Comparison of ENCODE assay signal across 10 cellular contexts in genomic region chr2:46097714-46098480, GRCh38.
A peak's percentile ranks its signal among the peaks of the same experiment; 100 is the strongest.
DNase-seq lines count a peak whose midpoint lies in the region; ATAC-seq, FAIRE-seq and TF ChIP-seq lines count a peak whose summit lies in the region.
"Had no signal": no experiment of that assay in that cellular context is flagged by ENCODE, and none has a peak within 500 bp of the region (broad histone marks: within the 10 kb centered on the region; RNA-seq: fewer than 3 reads in every experiment).

No MANE protein-coding gene starts in this region.

- no peaks in the 10 kb centered on the region; the same call in 1 of the 2 replicates for H4K20me1 ChIP-seq in K562 (replicated peaks; ENCODE audit: control insufficient read depth, insufficient read depth, low read length)

- CTCF ChIA-PET in K562 (lab: Yijun Ruan, JAX; ENCODE audit: low intra/inter-chr PET ratio), result no interaction called here

- H3K4me1 ChIP-seq in K562 (replicated peaks in 1 of 2; ENCODE audit: control insufficient read depth in 2 of 2, insufficient read depth in 2 of 2, low read length in 2 of 2) (peaks cover 0 to 8% of the 10 kb centered on the region in 2 experiments; a peak in 1 of 5 replicates), thoracic aorta (ENCODE audit: control insufficient read depth in 1 of 2, low read depth in 2 of 2) (peaks cover 13 to 34% of the 10 kb centered on the region in 2 donors)

- no peak overlapping the region for H3K4me2 ChIP-seq in K562 (ENCODE audit: insufficient read depth, low read length)

- DNase-seq in KBM-7, result peak; percentile 75
- peak in 1 of 4 experiments; percentile 13 for DNase-seq in K562 (ENCODE audit: extremely low read depth in 1 of 4, low spot score in 3 of 4)
- peak; percentile 100 for DNase-seq in iris pigment epithelial cell (ENCODE audit: low read depth)
- peak; percentile 31 for DNase-seq in thoracic aorta (ENCODE audit: low spot score)
- no peak for DNase-seq in endothelial cell (ENCODE audit: low spot score)
- DNase-seq in AML-193 (lab: John Stamatoyannopoulos, UW), result no peak
- no peak for DNase-seq in occipital lobe (lab: John Stamatoyannopoulos, UW)

- no peak for TF ChIP-seq EP300 in K562 (IDR thresholded peaks at IDR 0.05; ENCODE audit: low read length)

- H2AFZ ChIP-seq in K562 (ENCODE audit: low read depth, low read length), result no peak overlapping the region

- WGBS in K562 (ENCODE audit: insufficient coverage, low coverage, missing lambda C conversion rate), result 3% methylated on average over 4 of the region's 4 CpGs

- BruUV-seq in K562 (replicated peaks; lab: Mats Ljungman, UMichigan), result no TSS peak

- H3K27me3 Mint-ChIP-seq in endothelial cell (ENCODE audit: unreplicated experiment), result no peaks in the 10 kb centered on the region

- peaks cover 7% of the 10 kb centered on the region for H3K4me1 Mint-ChIP-seq in endothelial cell (ENCODE audit: unreplicated experiment)

- no peak for FAIRE-seq in K562 (lab: Jason Lieb, UNC)
- FAIRE-seq: frontal cortex had no signal

- no peak for ATAC-seq in K562
- peak; percentile 77 for ATAC-seq in thoracic aorta (ENCODE audit: insufficient number of reproducible peaks, low FRiP score, low read depth)
- no peak for ATAC-seq in HG02885 (IDR thresholded peaks at IDR 0.05; ENCODE audit: poor library complexity, unreplicated experiment)

- no peak overlapping the region for H3K9ac ChIP-seq in K562 (ENCODE audit: insufficient read depth in 1 of 2, low read depth in 2 of 2, low read length in 2 of 2)

- no peak overlapping the region for H3K27ac Mint-ChIP-seq in endothelial cell (ENCODE audit: unreplicated experiment)

- H3K27me3 ChIP-seq in K562 (ENCODE audit: control insufficient read depth in 2 of 2, insufficient read depth in 2 of 2, low read length in 2 of 2), result peaks cover 14 to 20% of the 10 kb centered on the region in 2 experiments; a peak in 4 of 5 replicates
- H3K27me3 ChIP-seq in thoracic aorta (replicated peaks; ENCODE audit: insufficient read depth), result no peaks in the 10 kb centered on the region

- TF ChIP-seq POLR2A in K562 (conservative IDR thresholded peaks at IDR 0.05), result no peak

- H3K79me2 ChIP-seq in K562 (ENCODE audit: control insufficient read depth, insufficient read depth, low read length), result no peaks in the 10 kb centered on the region

- H3K4me3 ChIP-seq in K562, result no peak overlapping the region
- H3K4me3 ChIP-seq in thoracic aorta, result no peak overlapping the region

- H3K9me3 ChIP-seq in K562 (replicated peaks; ENCODE audit: control insufficient read depth, insufficient read depth, low read depth, low read length), result no peaks in the 10 kb centered on the region
- H3K9me3 ChIP-seq in thoracic aorta, result no peaks in the 10 kb centered on the region

- no peaks in the 10 kb centered on the region for H3K9me1 ChIP-seq in K562 (ENCODE audit: control insufficient read depth, insufficient read depth, low read length)

- intact Hi-C loops in K562 (cut with micrococcal nuclease), result no loop called here

- in situ Hi-C loops in KBM-7 (cut with MboI; ENCODE audit: low pct_unique_long_range_greater_than_20kb, low sequenced_read_pairs), result no loop called here
- in situ Hi-C loops in K562 (cut with MboI), result no loop called here

- peaks cover 12% of the 10 kb centered on the region for H3K36me3 Mint-ChIP-seq in endothelial cell (ENCODE audit: low read depth, unreplicated experiment)

- no peak overlapping the region for H3K4me3 Mint-ChIP-seq in endothelial cell (ENCODE audit: unreplicated experiment)

- no peaks in the 10 kb centered on the region for H3K36me3 ChIP-seq in K562 (ENCODE audit: control insufficient read depth, insufficient read depth, low read length)
- no peaks in the 10 kb centered on the region for H3K36me3 ChIP-seq in thoracic aorta

- TF ChIP-seq CTCF in K562 (IDR thresholded peaks at IDR 0.05 in 2 of 3, conservative IDR thresholded peaks at IDR 0.05 in 1 of 3; ENCODE audit: insufficient read depth in 2 of 3, low read depth in 1 of 3, low read length in 3 of 3), result no peak
- TF ChIP-seq CTCF in thoracic aorta (IDR thresholded peaks at IDR 0.05), result no peak
- no peak for TF ChIP-seq CTCF in endothelial cell (IDR thresholded peaks at IDR 0.05; ENCODE audit: unreplicated experiment)

- H3K27ac ChIP-seq in K562 (ENCODE audit: extremely low read depth, low read depth, low read length) (no peak overlapping the region), thoracic aorta (peak overlapping the region; percentile 67 to 71)
- H3K27ac ChIP-seq: HL-60 had no signal

- TF ChIP-seq RAD21 in K562 (CRISPR knock-in tag; conservative IDR thresholded peaks at IDR 0.05 in 1 of 2, IDR thresholded peaks at IDR 0.05 in 1 of 2), result no peak

- H3K9me3 Mint-ChIP-seq in endothelial cell (ENCODE audit: unreplicated experiment), result no peaks in the 10 kb centered on the region

- POLR2A ChIA-PET in K562 (lab: Yijun Ruan, JAX), result interaction anchor here (0.6 kb wide), 1 partner anchor 18 kb away, joined by 3 read pairs; no protein-coding TSS in a partner anchor

TF ChIP-seq in K562, 482 proteins besides CTCF, POLR2A, EP300 and RAD21 (continues in another document):
- TF ChIP-seq ZNF124 (CRISPR knock-in tag; IDR thresholded peaks at IDR 0.05) (no peak), ZNF274 (IDR thresholded peaks at IDR 0.05; ENCODE audit: borderline replicate concordance, low read depth, low read length) (no peak), MECOM (CRISPR knock-in tag; IDR thresholded peaks at IDR 0.05) (no peak), MED1 (CRISPR knock-in tag; IDR thresholded peaks at IDR 0.05; ENCODE audit: borderline replicate concordance) (no peak), ZNF407 (IDR thresholded peaks at IDR 0.05; ENCODE audit: low read depth) (no peak), TCF15 (CRISPR knock-in tag; IDR thresholded peaks at IDR 0.05) (no peak), ZNF121 (CRISPR knock-in tag; conservative IDR thresholded peaks at IDR 0.05) (no peak), ILF3 (IDR thresholded peaks at IDR 0.05; ENCODE audit: borderline replicate concordance) (no peak)

Comparison
In these comparisons a context has a peak if more than half of its experiments do, and no peak if none do; other contexts are left out.
1. DNase-seq: peak in KBM-7 (single experiment), iris pigment epithelial cell (single experiment) and thoracic aorta (single experiment); none in endothelial cell (single experiment), AML-193 (0 of 2) and occipital lobe (single experiment).